Comparison of ENCODE assay signal across 24 cellular contexts in the genomic region with DNA sequence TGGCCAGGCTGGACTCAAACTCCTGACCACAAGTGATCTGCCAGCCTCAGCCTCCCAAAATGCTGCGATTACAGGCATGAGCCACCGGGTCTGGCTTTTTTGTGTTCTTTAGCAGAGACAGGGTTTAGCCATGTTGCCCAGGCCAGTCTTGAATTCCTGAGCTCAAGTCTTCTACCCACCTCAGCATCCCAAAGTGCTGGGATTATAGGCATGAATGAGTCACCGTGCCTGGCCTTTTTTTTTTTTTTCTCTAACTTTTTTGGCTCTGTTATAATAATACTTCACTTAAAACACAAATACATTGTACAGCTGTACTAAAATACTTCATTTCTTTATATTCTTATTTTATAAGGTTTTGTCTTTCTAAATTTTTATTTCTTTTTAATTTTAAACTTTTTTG.
"Had no signal": no experiment of that assay in that cellular context is flagged by ENCODE, and none has a peak within 500 bp of the region (broad histone marks: within the 10 kb centered on the region; RNA-seq: fewer than 3 reads in every experiment).

No MANE protein-coding gene starts in this region.

- H3K27ac Mint-ChIP-seq: immature natural killer cell; naive B cell; nephron; stimulated activated memory B cell treated with anti-CD40 and anti-IgM and Interleukin-4, amounts not matched to agents 10 μg/mL and 1 μg/mL and 100 μg/mL, for 72 hours; stimulated activated naive CD8-positive, alpha-beta T cell treated with anti-CD3 and anti-CD28 coated beads, Interleukin-15, Interleukin-2, amounts not matched to agents 100 ng/mL and 50 ng/mL, for 24 hours had no signal

- H3K27ac ChIP-seq: foreskin keratinocyte, left ventricle myocardium inferior, lower lobe of right lung, parathyroid adenoma, prostate gland, right lobe of liver, spleen, testis, tibial nerve, upper lobe of right lung, vagina had no signal

- H3K4me1 ChIP-seq: foreskin keratinocyte, left ventricle myocardium inferior, lower lobe of right lung, parathyroid adenoma, prostate gland, right lobe of liver, spleen, testis, tibial nerve, upper lobe of right lung, vagina had no signal

- H3K4me3 ChIP-seq: left ventricle myocardium inferior, lower lobe of right lung, prostate gland, right lobe of liver, spleen, testis, tibial nerve, upper lobe of right lung, vagina had no signal

- H3K9ac ChIP-seq: parathyroid adenoma had no signal

- H3K9me3 ChIP-seq: lower lobe of right lung, prostate gland, right lobe of liver, testis, tibial nerve, upper lobe of right lung, vagina had no signal

- H2AFZ ChIP-seq: parathyroid adenoma had no signal

- H3K4me1 Mint-ChIP-seq: immature natural killer cell; naive B cell; nephron; stimulated activated memory B cell treated with anti-CD40 and anti-IgM and Interleukin-4, amounts not matched to agents 10 μg/mL and 1 μg/mL and 100 μg/mL, for 72 hours had no signal

- H3K27me3 Mint-ChIP-seq: naive B cell; stimulated activated memory B cell treated with anti-CD40 and anti-IgM and Interleukin-4, amounts not matched to agents 10 μg/mL and 1 μg/mL and 100 μg/mL, for 72 hours; stimulated activated naive CD8-positive, alpha-beta T cell treated with anti-CD3 and anti-CD28 coated beads, Interleukin-15, Interleukin-2, amounts not matched to agents 100 ng/mL and 50 ng/mL, for 24 hours had no signal

- H3K9me3 Mint-ChIP-seq: nephron had no signal

- H3K36me3 ChIP-seq: left ventricle myocardium inferior, lower lobe of right lung, prostate gland, right lobe of liver, spleen, tibial nerve, upper lobe of right lung, vagina had no signal

- DNase-seq: dermis blood vessel endothelial cell; erythroblast; foreskin keratinocyte; immature natural killer cell; kidney; left cardiac atrium; left ventricle myocardium inferior; lower lobe of right lung; mesenchymal stem cell; naive B cell; right lobe of liver; spleen; stimulated activated CD4-positive, alpha-beta T cell treated with anti-CD3 and anti-CD28 coated beads, Interleukin-15, amount 100 ng/mL, for 24 hours; stimulated activated CD4-positive, alpha-beta T cell treated with anti-CD3 and anti-CD28 coated beads, Interleukin-1b, Interleukin-23, amount 100 ng/mL, for 48 hours; stimulated activated CD4-positive, alpha-beta T cell treated with anti-CD3 and anti-CD28 coated beads, Interleukin-4, amount 100 ng/mL, for 24 hours; testis; upper lobe of right lung had no signal

- H3K36me3 Mint-ChIP-seq: immature natural killer cell; naive B cell; stimulated activated memory B cell treated with anti-CD40 and anti-IgM and Interleukin-4, amounts not matched to agents 10 μg/mL and 1 μg/mL and 100 μg/mL, for 72 hours had no signal

- H3K4me3 Mint-ChIP-seq: immature natural killer cell; naive B cell; nephron; stimulated activated memory B cell treated with anti-CD40 and anti-IgM and Interleukin-4, amounts not matched to agents 10 μg/mL and 1 μg/mL and 100 μg/mL, for 72 hours; stimulated activated naive CD8-positive, alpha-beta T cell treated with anti-CD3 and anti-CD28 coated beads, Interleukin-15, Interleukin-2, amounts not matched to agents 100 ng/mL and 50 ng/mL, for 24 hours had no signal

- H3K27me3 ChIP-seq: foreskin keratinocyte, right lobe of liver, spleen, testis, tibial nerve, upper lobe of right lung, vagina had no signal

- H3K79me2 ChIP-seq: parathyroid adenoma had no signal
